In the genomic region with DNA sequence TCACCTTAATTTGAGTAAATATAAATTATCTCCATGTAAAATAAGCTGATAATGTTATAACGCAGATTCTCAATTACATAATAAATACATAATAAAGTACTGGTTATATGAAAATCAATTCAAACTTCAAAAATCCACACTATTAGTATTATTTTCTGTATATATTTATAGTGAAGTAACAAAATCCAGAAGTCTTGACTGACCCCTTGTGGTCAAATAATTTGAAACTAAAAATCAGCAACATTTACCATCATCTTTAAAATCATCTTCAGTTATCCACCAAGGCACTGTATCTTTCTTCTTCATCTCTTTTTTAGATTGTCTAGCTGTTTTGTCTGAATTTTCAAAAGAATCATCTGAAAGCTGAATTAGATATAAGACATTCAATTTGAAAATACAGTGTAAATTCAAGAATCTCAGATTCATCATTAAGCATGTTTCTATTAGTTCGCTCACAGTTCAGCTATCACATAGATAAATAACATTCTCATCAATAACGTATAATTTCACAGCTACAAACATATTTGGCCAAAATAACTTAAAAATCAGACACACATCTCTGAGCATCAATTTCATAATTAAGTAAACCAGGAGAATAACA, we compare ENCODE assay signal across 9 cellular contexts. TPM values are rescaled to one million over a fixed set of nuclear protein-coding genes. Genes with fewer than 3 reads are reported as not detected.
DNase-seq lines count a peak whose midpoint lies in the region; ATAC-seq, FAIRE-seq and TF ChIP-seq lines count a peak whose summit lies in the region.
"Had no signal": no experiment of that assay in that cellular context is flagged by ENCODE, and none has a peak within 500 bp of the region (broad histone marks: within the 10 kb centered on the region; RNA-seq: fewer than 3 reads in every experiment).

No MANE protein-coding gene starts in this region.

- H3K27ac ChIP-seq in mesenchymal stem cell (ENCODE audit: low read length, poor library complexity, severe bottlenecking), result no peak overlapping the region
- no peak overlapping the region for H3K27ac ChIP-seq in ovary

- H3K18ac ChIP-seq in mesenchymal stem cell (ENCODE audit: low read depth in 1 of 2, low read length in 2 of 2), result no peak overlapping the region

- H2AK5ac ChIP-seq in mesenchymal stem cell (ENCODE audit: low read length, severe bottlenecking), result no peak overlapping the region

- no peak overlapping the region for H3K4ac ChIP-seq in mesenchymal stem cell (ENCODE audit: low read depth in 1 of 2, low read length in 2 of 2)

- TF ChIP-seq CTCF in HFFc6 (IDR thresholded peaks at IDR 0.05) (peak; percentile 90), astrocyte of the spinal cord (IDR thresholded peaks at IDR 0.05; ENCODE audit: low read depth, low read length) (peak; percentile 40), ovary (IDR thresholded peaks at IDR 0.05) (peak in 1 of 3 donors; percentile 18)

- in situ Hi-C loops in astrocyte of the spinal cord (cut with HindIII; ENCODE audit: low sequenced_read_pairs), result no loop called here

- H2BK5ac ChIP-seq in mesenchymal stem cell (ENCODE audit: low read depth, low read length, poor library complexity, severe bottlenecking), result no peak overlapping the region

- no peak for TF ChIP-seq EP300 in ovary (IDR thresholded peaks at IDR 0.05)

- H3K36me3 Mint-ChIP-seq in HFFc6 (ENCODE audit: low read depth), result no peaks in the 10 kb centered on the region

- intact Hi-C loops in ovary (cut with DNase I), result loop anchor here in 2 of 4 donors (10.0 kb wide), 2 partner anchors 326 to 336 kb away; no protein-coding TSS in a partner anchor

- no peak overlapping the region for H3K4me2 ChIP-seq in mesenchymal stem cell (ENCODE audit: low read length, poor library complexity, severe bottlenecking)

- no peak for FAIRE-seq in HTR-8/SVneo (lab: Jason Lieb, UNC)

- no peaks in the 10 kb centered on the region for H3K9me3 Mint-ChIP-seq in HFFc6
- H3K9me3 Mint-ChIP-seq: stimulated activated naive CD8-positive, alpha-beta T cell treated with anti-CD3 and anti-CD28 coated beads, Interleukin-15, Interleukin-2, amounts not matched to agents 100 ng/mL and 50 ng/mL, for 24 hours had no signal

- H3K4me3 ChIP-seq in astrocyte of the spinal cord (ENCODE audit: low read depth, low read length) (no peak overlapping the region), mesenchymal stem cell (ENCODE audit: insufficient read depth in 1 of 2, low read depth in 1 of 2, low read length in 2 of 2) (no peak overlapping the region), ovary (no peak overlapping the region)

- H3K27me3 ChIP-seq in mesenchymal stem cell (ENCODE audit: control insufficient read depth in 1 of 2, insufficient read depth in 1 of 2, low read length in 2 of 2) (no peaks in the 10 kb centered on the region), ovary (no peaks in the 10 kb centered on the region)

- H3K36me3 ChIP-seq in mesenchymal stem cell (ENCODE audit: control insufficient read depth in 1 of 2, insufficient read depth in 2 of 2, low read depth in 1 of 2, low read length in 2 of 2), result peaks cover 0 to 15% of the 10 kb centered on the region in 2 experiments
- H3K36me3 ChIP-seq in ovary, result no peaks in the 10 kb centered on the region

- H4K8ac ChIP-seq in mesenchymal stem cell (ENCODE audit: low read length), result no peak overlapping the region

- no peaks in the 10 kb centered on the region for H3K9me3 ChIP-seq in mesenchymal stem cell (ENCODE audit: control insufficient read depth, low read length)
- no peaks in the 10 kb centered on the region for H3K9me3 ChIP-seq in ovary

- peaks cover 12% of the 10 kb centered on the region for H3K79me1 ChIP-seq in mesenchymal stem cell (replicated peaks; ENCODE audit: low read length, poor library complexity, severe bottlenecking)

- H3K4me3 Mint-ChIP-seq in HFFc6, result no peak overlapping the region
- H3K4me3 Mint-ChIP-seq: stimulated activated naive CD8-positive, alpha-beta T cell treated with anti-CD3 and anti-CD28 coated beads, Interleukin-15, Interleukin-2, amounts not matched to agents 100 ng/mL and 50 ng/mL, for 24 hours had no signal

- peaks cover 10% of the 10 kb centered on the region for H3K4me1 Mint-ChIP-seq in HFFc6 (ENCODE audit: low read depth)

- H2BK120ac ChIP-seq in mesenchymal stem cell (ENCODE audit: low read depth, low read length), result no peak overlapping the region

- no peak overlapping the region for H4K91ac ChIP-seq in mesenchymal stem cell (ENCODE audit: low read length)

- ATAC-seq in GM18873 (IDR thresholded peaks at IDR 0.05; ENCODE audit: low FRiP score, unreplicated experiment), result no peak
- no peak for ATAC-seq in GM18520 (IDR thresholded peaks at IDR 0.05; ENCODE audit: unreplicated experiment)

- no peak for TF ChIP-seq POLR2A in ovary (IDR thresholded peaks at IDR 0.05)

- no peak overlapping the region for H3K23ac ChIP-seq in mesenchymal stem cell (ENCODE audit: low read length in 2 of 2)

- H3K14ac ChIP-seq in mesenchymal stem cell (ENCODE audit: low read length in 2 of 2), result no peak overlapping the region

- H2AFZ ChIP-seq in mesenchymal stem cell (ENCODE audit: low read depth, low read length), result no peak overlapping the region

- peak; percentile 13 for DNase-seq in COR-L47 (lab: John Stamatoyannopoulos, UW)
- peak; percentile 32 for DNase-seq in HFFc6
- DNase-seq in astrocyte of the spinal cord (ENCODE audit: low read depth, low spot score), result peak; percentile 60
- peak; percentile 30 for DNase-seq in mesenchymal stem cell
- no peak for DNase-seq in HTR-8/SVneo (ENCODE audit: insufficient read length, low spot score)
- DNase-seq in ovary, result no peak

- H3K27me3 Mint-ChIP-seq in HFFc6 (ENCODE audit: insufficient read depth), result no peaks in the 10 kb centered on the region
- H3K27me3 Mint-ChIP-seq: stimulated activated naive CD8-positive, alpha-beta T cell treated with anti-CD3 and anti-CD28 coated beads, Interleukin-15, Interleukin-2, amounts not matched to agents 100 ng/mL and 50 ng/mL, for 24 hours had no signal

- 76% methylated on average over 2 of the region's 3 CpGs for WGBS in mesenchymal stem cell
- WGBS in ovary, 3 donors, result 71 to 78% (median 73%) methylated on average over 3 of the region's 3 CpGs

- no peak overlapping the region for H2BK15ac ChIP-seq in mesenchymal stem cell (ENCODE audit: low read depth, poor library complexity, severe bottlenecking)

- H3K9ac ChIP-seq in mesenchymal stem cell (ENCODE audit: low read length), result no peak overlapping the region

- H3K4me1 ChIP-seq in mesenchymal stem cell (ENCODE audit: control insufficient read depth, insufficient read depth, low read depth, low read length), result no peaks in the 10 kb centered on the region
- H3K4me1 ChIP-seq in ovary (ENCODE audit: insufficient read depth), result no peaks in the 10 kb centered on the region

- H2BK12ac ChIP-seq in mesenchymal stem cell (ENCODE audit: low read length in 2 of 2), result no peak overlapping the region

- no peak overlapping the region for H3K27ac Mint-ChIP-seq in HFFc6
- H3K27ac Mint-ChIP-seq: stimulated activated naive CD8-positive, alpha-beta T cell treated with anti-CD3 and anti-CD28 coated beads, Interleukin-15, Interleukin-2, amounts not matched to agents 100 ng/mL and 50 ng/mL, for 24 hours had no signal

RNA-seq across cellular contexts. Expression of gene CEP162, which starts 6.5 kb away (rescaled TPM):
- 1 to 10 TPM; 2.1 to 3.7 (median 3.1) TPM for total RNA-seq in HFFc6 (2021; fragmentation: NEBNext Ultra II Directional; extraction: Animal tissue kit (Norgen Biotek cat#: 25700))
- 4.2 TPM for polyA plus RNA-seq in mesenchymal stem cell (2013, experiment 1 of 2)
- 3.8 TPM for polyA plus RNA-seq in mesenchymal stem cell (2013, experiment 2 of 2)
- total RNA-seq in ovary, result 10 to 100 TPM in 3 of 7 donors, 1 to 10 TPM in 4; 8.3 to 16.8 (median 9.7) TPM
- polyA plus RNA-seq in ovary, result 1 to 10 TPM; 5.3 to 6.4 TPM

Comparison
In these comparisons a context has a peak if more than half of its experiments do, and no peak if none do; other contexts are left out.
1. DNase-seq: peak in COR-L47 (single experiment), HFFc6 (single experiment), astrocyte of the spinal cord (single experiment) and mesenchymal stem cell (single experiment); none in HTR-8/SVneo (single experiment) and ovary (0 of 5).